ENCODE assay signal across 8 cellular contexts in the genomic region with DNA sequence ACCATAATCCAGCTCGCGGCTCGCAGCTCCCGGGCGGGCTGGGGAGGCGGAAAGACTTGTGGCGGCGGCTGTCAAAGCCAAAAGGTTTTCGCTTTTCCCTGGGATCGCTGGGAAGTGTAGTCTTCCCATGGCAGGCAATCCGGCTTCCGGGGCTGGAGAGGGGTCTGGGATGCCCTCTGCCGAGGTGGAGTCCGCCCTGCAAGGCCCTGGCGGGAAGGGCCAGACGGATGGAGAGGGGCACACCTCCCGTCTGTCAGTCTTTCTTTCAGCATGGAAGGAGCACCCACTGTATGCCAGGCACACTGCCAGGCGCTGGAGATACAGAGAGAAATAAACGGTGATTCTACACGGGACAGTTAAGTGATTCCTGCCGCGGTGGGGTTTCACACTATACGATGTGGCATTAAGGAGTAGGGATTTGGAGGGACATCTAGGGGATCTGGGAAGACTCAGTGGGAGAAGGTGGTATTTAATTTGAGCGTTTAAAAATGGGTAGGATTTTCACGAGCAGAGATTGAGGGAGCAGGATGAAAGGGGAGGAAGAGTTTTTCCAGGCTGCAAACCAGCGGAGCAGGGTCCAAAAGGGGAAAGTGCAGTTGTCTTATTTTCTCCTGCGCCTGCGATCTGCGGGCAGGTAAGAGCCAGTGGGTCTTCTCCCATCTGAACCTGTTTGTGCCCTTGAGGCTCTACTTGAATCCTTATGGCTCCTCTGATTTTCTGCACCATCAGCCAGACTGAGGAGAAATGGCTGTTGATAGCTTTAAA. TPM values are rescaled to one million over a fixed set of nuclear protein-coding genes. Genes with fewer than 3 reads are reported as not detected.
DNase-seq lines count a peak whose midpoint lies in the region; ATAC-seq and TF ChIP-seq lines count a peak whose summit lies in the region.

A gene (minus strand): TSS at position 60 of the 765 bp plus-strand sequence. CDS start 461 bp downstream, outside the sequence.

- H3K36me3 ChIP-seq in breast epithelium (no peaks in the 10 kb centered on the region), iPS DF 6.9 (ENCODE audit: control insufficient read depth, insufficient read depth, low read length) (no peaks in the 10 kb centered on the region), psoas muscle (ENCODE audit: insufficient read depth in 1 of 2, low read depth in 1 of 2) (no peaks in the 10 kb centered on the region)

- no peak for TF ChIP-seq POLR2A in breast epithelium (IDR thresholded peaks at IDR 0.05)

- DNase-seq in DMS 273 treated with DMSO at 0.1 percent for 48 hours (lab: John Stamatoyannopoulos, UW) (peak; percentile 62), RPMI7951 (ENCODE audit: low read depth) (peak; percentile 87), breast epithelium (ENCODE audit: low spot score in 2 of 2) (peak; percentile 55 to 71), iPS DF 6.9 (ENCODE audit: low read depth, low spot score) (peak; percentile 74), psoas muscle (peak; percentile 83 to 91), NK-92 (lab: John Stamatoyannopoulos, UW; ENCODE audit: unreplicated experiment) (no peak)

- H3K4me3 ChIP-seq in breast epithelium (peak within 1 kb of the TSS; percentile 83 to 97 (median 87)), iPS DF 6.9 (ENCODE audit: low read length) (peak within 1 kb of the TSS; percentile 58; the same call in 1 of the 2 replicates), psoas muscle (peak within 1 kb of the TSS; percentile 95)

- H3K4me1 ChIP-seq in breast epithelium (peaks cover 5 to 11% of the 10 kb centered on the region in 2 donors), iPS DF 6.9 (ENCODE audit: control insufficient read depth, insufficient read depth, low read length) (peaks cover 5% of the 10 kb centered on the region), psoas muscle (peaks cover 20% of the 10 kb centered on the region)

- ATAC-seq in psoas muscle (peak; percentile 87 to 97 (median 94)), GM18858 (IDR thresholded peaks at IDR 0.05; ENCODE audit: unreplicated experiment) (no peak)

- H3K27ac ChIP-seq in breast epithelium (peak within 1 kb of the TSS; percentile 7 to 53), iPS DF 6.9 (ENCODE audit: low read length) (no peak within 1 kb of the TSS), psoas muscle (peak within 1 kb of the TSS; percentile 61)

- H3K9me3 ChIP-seq in breast epithelium (no peaks in the 10 kb centered on the region), iPS DF 6.9 (ENCODE audit: control insufficient read depth, insufficient read depth, low read length) (no peaks in the 10 kb centered on the region), psoas muscle (no peaks in the 10 kb centered on the region)

- TF ChIP-seq EP300 in Ishikawa (IDR thresholded peaks at IDR 0.05; ENCODE audit: borderline replicate concordance), result no peak

- TF ChIP-seq CTCF in breast epithelium (IDR thresholded peaks at IDR 0.05), result no peak
- TF ChIP-seq CTCF in psoas muscle (IDR thresholded peaks at IDR 0.05), result peak; percentile 31

- 100% methylated on average over 2 of the region's 29 CpGs for WGBS in iPS DF 6.9 (ENCODE audit: insufficient coverage, insufficient read length)
- 8 to 13% (median 9%) methylated on average over 22 to 29 of the region's 29 CpGs for WGBS in psoas muscle, 3 donors

- intact Hi-C loops in breast epithelium (cut with DNase I; ENCODE audit: low total_unique reads), result no loop called here
- intact Hi-C loops in psoas muscle (cut with DNase I), result no loop called here

- TF ChIP-seq RAD21 in Ishikawa (IDR thresholded peaks at IDR 0.05; ENCODE audit: low read depth), result 0 out of 2 replicates have a peak, but pooled peaks have one; percentile 11

- no peaks in the 10 kb centered on the region for H3K27me3 ChIP-seq in breast epithelium
- no peaks in the 10 kb centered on the region for H3K27me3 ChIP-seq in iPS DF 6.9 (ENCODE audit: control insufficient read depth, insufficient read depth, low read length)
- no peaks in the 10 kb centered on the region for H3K27me3 ChIP-seq in psoas muscle (ENCODE audit: insufficient read depth in 3 of 3, low read length in 2 of 3)

TF ChIP-seq in Ishikawa, 13 proteins besides CTCF, POLR2A, EP300 and RAD21:
- TF ChIP-seq CEBPB (IDR thresholded peaks at IDR 0.05) (no peak), TCF12 (IDR thresholded peaks at IDR 0.05; ENCODE audit: low read depth) (no peak), ZBTB7A (IDR thresholded peaks at IDR 0.05; ENCODE audit: low read depth) (no peak), TAF1 (IDR thresholded peaks at IDR 0.05; ENCODE audit: low read depth) (peak; percentile 70; the same call in 1 of the 2 replicates), TEAD4 (IDR thresholded peaks at IDR 0.05) (no peak), EGR1 (IDR thresholded peaks at IDR 0.05) (no peak), CREB1 (IDR thresholded peaks at IDR 0.05; ENCODE audit: low read depth) (no peak), FOXM1 (IDR thresholded peaks at IDR 0.05; ENCODE audit: borderline replicate concordance, low read depth) (no peak), YY1 (IDR thresholded peaks at IDR 0.05; ENCODE audit: low read depth) (peak; percentile 41; the same call in 1 of the 2 replicates), NFIC (IDR thresholded peaks at IDR 0.05) (no peak)
- TF ChIP-seq, protein P1, sequence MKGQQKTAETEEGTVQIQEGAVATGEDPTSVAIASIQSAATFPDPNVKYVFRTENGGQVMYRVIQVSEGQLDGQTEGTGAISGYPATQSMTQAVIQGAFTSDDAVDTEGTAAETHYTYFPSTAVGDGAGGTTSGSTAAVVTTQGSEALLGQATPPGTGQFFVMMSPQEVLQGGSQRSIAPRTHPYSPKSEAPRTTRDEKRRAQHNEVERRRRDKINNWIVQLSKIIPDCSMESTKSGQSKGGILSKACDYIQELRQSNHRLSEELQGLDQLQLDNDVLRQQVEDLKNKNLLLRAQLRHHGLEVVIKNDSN (IDR thresholded peaks at IDR 0.05), result no peak
- TF ChIP-seq, protein P2, sequence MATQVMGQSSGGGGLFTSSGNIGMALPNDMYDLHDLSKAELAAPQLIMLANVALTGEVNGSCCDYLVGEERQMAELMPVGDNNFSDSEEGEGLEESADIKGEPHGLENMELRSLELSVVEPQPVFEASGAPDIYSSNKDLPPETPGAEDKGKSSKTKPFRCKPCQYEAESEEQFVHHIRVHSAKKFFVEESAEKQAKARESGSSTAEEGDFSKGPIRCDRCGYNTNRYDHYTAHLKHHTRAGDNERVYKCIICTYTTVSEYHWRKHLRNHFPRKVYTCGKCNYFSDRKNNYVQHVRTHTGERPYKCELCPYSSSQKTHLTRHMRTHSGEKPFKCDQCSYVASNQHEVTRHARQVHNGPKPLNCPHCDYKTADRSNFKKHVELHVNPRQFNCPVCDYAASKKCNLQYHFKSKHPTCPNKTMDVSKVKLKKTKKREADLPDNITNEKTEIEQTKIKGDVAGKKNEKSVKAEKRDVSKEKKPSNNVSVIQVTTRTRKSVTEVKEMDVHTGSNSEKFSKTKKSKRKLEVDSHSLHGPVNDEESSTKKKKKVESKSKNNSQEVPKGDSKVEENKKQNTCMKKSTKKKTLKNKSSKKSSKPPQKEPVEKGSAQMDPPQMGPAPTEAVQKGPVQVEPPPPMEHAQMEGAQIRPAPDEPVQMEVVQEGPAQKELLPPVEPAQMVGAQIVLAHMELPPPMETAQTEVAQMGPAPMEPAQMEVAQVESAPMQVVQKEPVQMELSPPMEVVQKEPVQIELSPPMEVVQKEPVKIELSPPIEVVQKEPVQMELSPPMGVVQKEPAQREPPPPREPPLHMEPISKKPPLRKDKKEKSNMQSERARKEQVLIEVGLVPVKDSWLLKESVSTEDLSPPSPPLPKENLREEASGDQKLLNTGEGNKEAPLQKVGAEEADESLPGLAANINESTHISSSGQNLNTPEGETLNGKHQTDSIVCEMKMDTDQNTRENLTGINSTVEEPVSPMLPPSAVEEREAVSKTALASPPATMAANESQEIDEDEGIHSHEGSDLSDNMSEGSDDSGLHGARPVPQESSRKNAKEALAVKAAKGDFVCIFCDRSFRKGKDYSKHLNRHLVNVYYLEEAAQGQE (IDR thresholded peaks at IDR 0.05; ENCODE audit: low read depth), result no peak
- TF ChIP-seq, protein P3, sequence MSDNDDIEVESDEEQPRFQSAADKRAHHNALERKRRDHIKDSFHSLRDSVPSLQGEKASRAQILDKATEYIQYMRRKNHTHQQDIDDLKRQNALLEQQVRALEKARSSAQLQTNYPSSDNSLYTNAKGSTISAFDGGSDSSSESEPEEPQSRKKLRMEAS (IDR thresholded peaks at IDR 0.05), result no peak

RNA-seq across cellular contexts. Expression of the gene that starts here (rescaled TPM):
- total RNA-seq in RPMI7951 (2014; rRNA removed; shearing (Covaris generic)), result 27.5 and 32.3 TPM in 2 replicates
- total RNA-seq in breast epithelium, result 10 to 100 TPM; 17.4 to 26.9 (median 17.9) TPM
- 10 to 100 TPM in 1 of 4 donors, 1 to 10 TPM in 3; 7.7 to 13.0 (median 9.2) TPM for total RNA-seq in psoas muscle
- polyA plus RNA-seq in psoas muscle, result 10 to 100 TPM in 1 of 3 donors, 1 to 10 TPM in 2; 2.5 to 10.3 (median 2.7) TPM
